1 cellular context compared by ENCODE assay signal in the genomic region with DNA sequence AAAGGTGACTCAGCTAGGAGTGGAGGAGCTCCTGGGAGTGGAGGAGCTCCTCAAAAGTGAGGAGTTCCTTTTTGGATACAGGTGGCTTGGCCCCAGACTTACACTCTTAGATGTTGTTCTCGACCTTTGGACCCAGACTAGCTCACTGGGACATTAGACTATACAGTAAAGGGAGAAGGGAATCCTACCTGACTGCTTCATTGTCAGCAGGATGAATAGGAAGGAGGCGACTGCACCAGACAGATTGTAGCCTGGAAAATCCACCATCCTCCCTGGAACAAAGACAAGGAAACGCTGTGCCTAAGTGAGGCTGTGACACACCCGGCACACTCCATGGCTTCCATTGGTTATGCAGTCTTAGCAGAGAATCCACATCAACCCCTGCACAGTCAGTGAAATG.
TF ChIP-seq lines count a peak whose summit lies in the region.

A gene with protein sequence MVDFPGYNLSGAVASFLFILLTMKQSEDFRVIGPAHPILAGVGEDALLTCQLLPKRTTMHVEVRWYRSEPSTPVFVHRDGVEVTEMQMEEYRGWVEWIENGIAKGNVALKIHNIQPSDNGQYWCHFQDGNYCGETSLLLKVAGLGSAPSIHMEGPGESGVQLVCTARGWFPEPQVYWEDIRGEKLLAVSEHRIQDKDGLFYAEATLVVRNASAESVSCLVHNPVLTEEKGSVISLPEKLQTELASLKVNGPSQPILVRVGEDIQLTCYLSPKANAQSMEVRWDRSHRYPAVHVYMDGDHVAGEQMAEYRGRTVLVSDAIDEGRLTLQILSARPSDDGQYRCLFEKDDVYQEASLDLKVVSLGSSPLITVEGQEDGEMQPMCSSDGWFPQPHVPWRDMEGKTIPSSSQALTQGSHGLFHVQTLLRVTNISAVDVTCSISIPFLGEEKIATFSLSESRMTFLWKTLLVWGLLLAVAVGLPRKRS (minus strand): TSS at position 325 of the 400 bp plus-strand sequence. CDS start 58 bp downstream, at position 267.

TF ChIP-seq in IMR-90, 13 proteins besides CTCF, POLR2A, EP300 and RAD21 (continued from another document):
- no peak for TF ChIP-seq ELK1 (IDR thresholded peaks at IDR 0.05; ENCODE audit: borderline replicate concordance, low read depth, low read length)
- TF ChIP-seq FOS (IDR thresholded peaks at IDR 0.05; ENCODE audit: low read depth, low read length) = no peak
- TF ChIP-seq MAFK (IDR thresholded peaks at IDR 0.05; ENCODE audit: low read depth, low read length) = no peak
- TF ChIP-seq USF2 (IDR thresholded peaks at IDR 0.05; ENCODE audit: low read depth, low read length) = no peak
- TF ChIP-seq CHD1 (IDR thresholded peaks at IDR 0.05; ENCODE audit: low read depth, low read length) = no peak
- no peak for TF ChIP-seq NFE2L2 (IDR thresholded peaks at IDR 0.05; ENCODE audit: low read depth, low read length)
- no peak for TF ChIP-seq MXI1 (IDR thresholded peaks at IDR 0.05; ENCODE audit: borderline replicate concordance, low read depth, low read length)
- no peak for TF ChIP-seq CEBPB (IDR thresholded peaks at IDR 0.05; ENCODE audit: low read depth, low read length)
- TF ChIP-seq MAZ (IDR thresholded peaks at IDR 0.05; ENCODE audit: borderline replicate concordance, low read depth, low read length) = no peak
- TF ChIP-seq SMC3 (IDR thresholded peaks at IDR 0.05; ENCODE audit: low read depth, low read length) = no peak
TF ChIP-seq in IMR-90: peak in this region for 0.
